Comparison of ENCODE assay signal across 39 cellular contexts in the genomic region with DNA sequence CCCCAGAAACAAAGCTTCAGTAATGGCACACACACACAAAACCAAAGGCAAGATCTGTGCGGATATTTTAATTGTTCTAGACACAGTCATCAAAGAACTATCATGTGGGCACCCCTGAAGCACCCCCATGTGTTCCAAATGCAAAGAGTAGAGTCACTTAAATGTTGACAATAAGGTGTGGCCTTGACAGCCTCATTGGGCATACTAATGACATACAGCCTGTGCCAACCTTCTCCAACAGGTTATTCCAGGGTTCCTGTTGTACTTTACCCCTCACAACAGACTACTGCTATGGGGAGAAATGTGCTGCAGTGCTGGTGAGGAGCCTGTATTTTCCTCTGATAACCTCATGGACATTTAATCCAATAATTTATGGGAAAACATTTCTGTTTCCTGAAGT. TPM values are rescaled to one million over a fixed set of nuclear protein-coding genes. Genes with fewer than 3 reads are reported as not detected.
"Had no signal": no experiment of that assay in that cellular context is flagged by ENCODE, and none has a peak within 500 bp of the region (broad histone marks: within the 10 kb centered on the region; RNA-seq: fewer than 3 reads in every experiment).

No MANE protein-coding gene starts in this region.

- H3K36me3 ChIP-seq: adrenal gland, esophagus squamous epithelium, gastroesophageal sphincter, WERI-Rb-1 had no signal

- H3K4me1 Mint-ChIP-seq: activated B cell treated with CpG ODN at 0.5 μM for 24 hours; activated CD8-positive, alpha-beta memory T cell treated with anti-CD3 and anti-CD28 coated beads, Interleukin-2, amount 10 ng/mL, durations not matched to agents 7 days and 5 days; activated naive CD4-positive, alpha-beta T cell treated with anti-CD3 and anti-CD28 coated beads, Interleukin-2, amount 50 U/mL, for 24 hours; activated naive CD8-positive, alpha-beta T cell treated with anti-CD3 and anti-CD28 coated beads for 36 hours; activated naive CD8-positive, alpha-beta T cell treated with anti-CD3 and anti-CD28 coated beads, Interleukin-2, amount 50 U/mL, for 24 hours; T-helper 17 cell had no signal

- H3K4me3 ChIP-seq: adrenal gland, body of pancreas, esophagus squamous epithelium, gastroesophageal sphincter had no signal

- H3K9me3 Mint-ChIP-seq: activated B cell treated with CpG ODN at 0.5 μM for 24 hours; activated CD4-positive, alpha-beta memory T cell treated with anti-CD3 and anti-CD28 coated beads for 36 hours; activated naive CD4-positive, alpha-beta T cell treated with anti-CD3 and anti-CD28 coated beads for 36 hours; activated naive CD4-positive, alpha-beta T cell treated with anti-CD3 and anti-CD28 coated beads, Interleukin-2, amount 50 U/mL, for 24 hours; activated naive CD8-positive, alpha-beta T cell treated with anti-CD3 and anti-CD28 coated beads for 36 hours; activated naive CD8-positive, alpha-beta T cell treated with anti-CD3 and anti-CD28 coated beads, Interleukin-2, amount 50 U/mL, for 24 hours; activated T-helper 1 cell treated with anti-CD3 and anti-CD28 coated beads, Interleukin-12 subunit alpha, Interleukin-12 subunit beta, Interleukin-2, Interleukin-4 antibody, amounts not matched to agents 30 ng/mL and 10 ng/mL and 1 ng/mL, durations not matched to agents 14 hours and 24 hours and 36 hours; activated T-helper 2 cell treated with anti-CD3 and anti-CD28 coated beads, Interferon-gamma antibody, Interleukin-2, Interleukin-4, amounts not matched to agents 10 μg/mL and 5 μg/mL and 100 μg/mL, durations not matched to agents 14 hours and 24 hours and 36 hours; effector memory CD8-positive, alpha-beta T cell; T-helper 2 cell treated with Interferon-gamma antibody and Interleukin-4, amounts not matched to agents 5 μg/mL and 100 μg/mL, for 36 hours had no signal

- H3K27ac ChIP-seq: body of pancreas, esophagus squamous epithelium, gastroesophageal sphincter, WERI-Rb-1 had no signal

- H3K27me3 ChIP-seq: adrenal gland, body of pancreas, esophagus squamous epithelium, gastroesophageal sphincter had no signal

- H3K4me1 ChIP-seq: body of pancreas had no signal

- H3K9me3 ChIP-seq: adrenal gland, body of pancreas, esophagus squamous epithelium, gastroesophageal sphincter had no signal

- H3K4me3 Mint-ChIP-seq: activated B cell treated with CpG ODN at 0.5 μM for 24 hours; activated CD4-positive, alpha-beta memory T cell treated with anti-CD3 and anti-CD28 coated beads for 36 hours; activated CD8-positive, alpha-beta memory T cell treated with anti-CD3 and anti-CD28 coated beads, Interleukin-2, amount 10 ng/mL, durations not matched to agents 7 days and 5 days; activated CD8-positive, alpha-beta T cell treated with anti-CD3 and anti-CD28 coated beads, Interleukin-2, amount 10 ng/mL, durations not matched to agents 7 days and 5 days; activated naive CD4-positive, alpha-beta T cell treated with anti-CD3 and anti-CD28 coated beads for 36 hours; activated naive CD4-positive, alpha-beta T cell treated with anti-CD3 and anti-CD28 coated beads, Interleukin-2, amount 50 U/mL, for 24 hours; activated naive CD8-positive, alpha-beta T cell treated with anti-CD3 and anti-CD28 coated beads for 36 hours; activated naive CD8-positive, alpha-beta T cell treated with anti-CD3 and anti-CD28 coated beads, Interleukin-2, amount 50 U/mL, for 24 hours; activated T-helper 1 cell treated with anti-CD3 and anti-CD28 coated beads, Interleukin-12 subunit alpha, Interleukin-12 subunit beta, Interleukin-2, Interleukin-4 antibody, amounts not matched to agents 30 ng/mL and 10 ng/mL and 1 ng/mL, durations not matched to agents 14 hours and 24 hours and 36 hours; effector memory CD8-positive, alpha-beta T cell; T-helper 17 cell; T-helper 2 cell treated with Interferon-gamma antibody and Interleukin-4, amounts not matched to agents 5 μg/mL and 100 μg/mL, for 36 hours had no signal

- H3K27ac Mint-ChIP-seq: activated B cell treated with CpG ODN at 0.5 μM for 24 hours; activated CD4-positive, alpha-beta memory T cell treated with anti-CD3 and anti-CD28 coated beads for 36 hours; activated CD8-positive, alpha-beta memory T cell treated with anti-CD3 and anti-CD28 coated beads, Interleukin-2, amount 10 ng/mL, durations not matched to agents 7 days and 5 days; activated CD8-positive, alpha-beta T cell treated with anti-CD3 and anti-CD28 coated beads, Interleukin-2, amount 10 ng/mL, durations not matched to agents 7 days and 5 days; activated naive CD4-positive, alpha-beta T cell treated with anti-CD3 and anti-CD28 coated beads for 36 hours; activated naive CD4-positive, alpha-beta T cell treated with anti-CD3 and anti-CD28 coated beads, Interleukin-2, amount 50 U/mL, for 24 hours; activated naive CD8-positive, alpha-beta T cell treated with anti-CD3 and anti-CD28 coated beads for 36 hours; activated naive CD8-positive, alpha-beta T cell treated with anti-CD3 and anti-CD28 coated beads, Interleukin-2, amount 50 U/mL, for 24 hours; activated T-helper 1 cell treated with anti-CD3 and anti-CD28 coated beads, Interleukin-12 subunit alpha, Interleukin-12 subunit beta, Interleukin-2, Interleukin-4 antibody, amounts not matched to agents 30 ng/mL and 10 ng/mL and 1 ng/mL, durations not matched to agents 14 hours and 24 hours and 36 hours; activated T-helper 2 cell treated with anti-CD3 and anti-CD28 coated beads, Interferon-gamma antibody, Interleukin-2, Interleukin-4, amounts not matched to agents 10 μg/mL and 5 μg/mL and 100 μg/mL, durations not matched to agents 14 hours and 24 hours and 36 hours; effector memory CD8-positive, alpha-beta T cell; T-helper 17 cell; T-helper 2 cell treated with Interferon-gamma antibody and Interleukin-4, amounts not matched to agents 5 μg/mL and 100 μg/mL, for 36 hours had no signal

- H3K36me3 Mint-ChIP-seq: activated CD4-positive, alpha-beta memory T cell treated with anti-CD3 and anti-CD28 coated beads for 36 hours; activated CD8-positive, alpha-beta memory T cell treated with anti-CD3 and anti-CD28 coated beads, Interleukin-2, amount 10 ng/mL, durations not matched to agents 7 days and 5 days; activated naive CD4-positive, alpha-beta T cell treated with anti-CD3 and anti-CD28 coated beads, Interleukin-2, amount 50 U/mL, for 24 hours; activated naive CD8-positive, alpha-beta T cell treated with anti-CD3 and anti-CD28 coated beads for 36 hours had no signal

- H3K27me3 Mint-ChIP-seq: activated CD4-positive, alpha-beta memory T cell treated with anti-CD3 and anti-CD28 coated beads for 36 hours; activated naive CD4-positive, alpha-beta T cell treated with anti-CD3 and anti-CD28 coated beads, Interleukin-2, amount 50 U/mL, for 24 hours; activated naive CD8-positive, alpha-beta T cell treated with anti-CD3 and anti-CD28 coated beads for 36 hours; activated naive CD8-positive, alpha-beta T cell treated with anti-CD3 and anti-CD28 coated beads, Interleukin-2, amount 50 U/mL, for 24 hours; T-helper 17 cell had no signal

- ATAC-seq: activated CD4-positive, CD25-positive, alpha-beta regulatory T cell treated with anti-CD3 and anti-CD28 coated beads, Interleukin-2, amount 50 U/mL, for 24 hours; activated CD8-positive, alpha-beta memory T cell treated with anti-CD3 and anti-CD28 coated beads, Interleukin-2, amount 10 ng/mL, durations not matched to agents 7 days and 5 days; activated CD8-positive, alpha-beta T cell treated with anti-CD3 and anti-CD28 coated beads, Interleukin-2, amount 10 ng/mL, durations not matched to agents 7 days and 5 days; activated naive CD8-positive, alpha-beta T cell treated with anti-CD3 and anti-CD28 coated beads, Interleukin-2, amount 50 U/mL, for 24 hours; body of pancreas; effector memory CD8-positive, alpha-beta T cell; gastroesophageal sphincter; T-helper 17 cell had no signal

- DNase-seq: activated B cell treated with CpG ODN at 0.5 μM for 24 hours; activated CD4-positive, alpha-beta memory T cell treated with anti-CD3 and anti-CD28 coated beads for 36 hours; activated CD4-positive, alpha-beta T cell treated with anti-CD3 and anti-CD28 coated beads for 48 hours; activated CD8-positive, alpha-beta memory T cell treated with anti-CD3 and anti-CD28 coated beads, Interleukin-2, amount 10 ng/mL, durations not matched to agents 7 days and 5 days; activated CD8-positive, alpha-beta memory T cell treated with anti-CD3 and anti-CD28 coated beads, Interleukin-2, amount 50 U/mL, for 4 hours; activated CD8-positive, alpha-beta T cell treated with anti-CD3 and anti-CD28 coated beads, Interleukin-2, amount 10 ng/mL, durations not matched to agents 7 days and 5 days; activated effector memory CD4-positive, alpha-beta T cell treated with anti-CD3 and anti-CD28 coated beads, Interleukin-2, amount 50 U/mL, for 16 hours; activated naive CD4-positive, alpha-beta T cell treated with anti-CD3 and anti-CD28 coated beads for 36 hours; activated naive CD8-positive, alpha-beta T cell treated with anti-CD3 and anti-CD28 coated beads for 36 hours; activated naive CD8-positive, alpha-beta T cell treated with anti-CD3 and anti-CD28 coated beads, Interleukin-2, amount 50 U/mL, for 24 hours; activated T-cell treated with anti-CD3 and anti-CD28 coated beads, Interleukin-2, amount 50 U/mL, for 1 hour; activated T-cell treated with anti-CD3 and anti-CD28 coated beads, Interleukin-2, amount 50 U/mL, for 48 hours; adrenal gland; amygdala; aorta; body of pancreas; caudate nucleus; cortex of kidney; dermis blood vessel endothelial cell; effector CD4-positive, alpha-beta T cell; effector memory CD8-positive, alpha-beta T cell; erythroblast; esophagus squamous epithelium; foreskin melanocyte; T-helper 1 cell; T-helper 17 cell; T1000; WERI-Rb-1 had no signal

RNA-seq across cellular contexts. Expression of a gene that starts 29.8 kb away (rescaled TPM):
- total RNA-seq: activated B cell treated with CpG ODN at 0.5 μM for 24 hours; activated CD4-positive, alpha-beta memory T cell treated with anti-CD3 and anti-CD28 coated beads for 36 hours; activated CD8-positive, alpha-beta memory T cell treated with anti-CD3 and anti-CD28 coated beads for 36 hours; activated CD8-positive, alpha-beta memory T cell treated with anti-CD3 and anti-CD28 coated beads, Interleukin-2, amount 10 ng/mL, durations not matched to agents 7 days and 5 days; activated CD8-positive, alpha-beta T cell treated with anti-CD3 and anti-CD28 coated beads, Interleukin-2, amount 10 ng/mL, durations not matched to agents 7 days and 5 days; activated naive CD4-positive, alpha-beta T cell treated with anti-CD3 and anti-CD28 coated beads for 36 hours; activated naive CD8-positive, alpha-beta T cell treated with anti-CD3 and anti-CD28 coated beads for 36 hours; activated T-helper 1 cell treated with anti-CD3 and anti-CD28 coated beads, Interleukin-12 subunit alpha, Interleukin-12 subunit beta, Interleukin-2, Interleukin-4 antibody, amounts not matched to agents 30 ng/mL and 10 ng/mL and 1 ng/mL, durations not matched to agents 14 hours and 24 hours and 36 hours; activated T-helper 2 cell treated with anti-CD3 and anti-CD28 coated beads, Interferon-gamma antibody, Interleukin-2, Interleukin-4, amounts not matched to agents 10 μg/mL and 5 μg/mL and 100 μg/mL, durations not matched to agents 14 hours and 24 hours and 36 hours; adrenal gland; aorta; body of pancreas; chondrocyte; dermis blood vessel endothelial cell; esophagus squamous epithelium; fibroblast of lung; fibroblast of villous mesenchyme; gastroesophageal sphincter; glomerular endothelial cell; T-helper 17 cell had no signal
- polyA plus RNA-seq: adrenal gland, aorta, fibroblast of lung had no signal
